Comparison of ENCODE assay signal across 1 cellular context in the genomic region with DNA sequence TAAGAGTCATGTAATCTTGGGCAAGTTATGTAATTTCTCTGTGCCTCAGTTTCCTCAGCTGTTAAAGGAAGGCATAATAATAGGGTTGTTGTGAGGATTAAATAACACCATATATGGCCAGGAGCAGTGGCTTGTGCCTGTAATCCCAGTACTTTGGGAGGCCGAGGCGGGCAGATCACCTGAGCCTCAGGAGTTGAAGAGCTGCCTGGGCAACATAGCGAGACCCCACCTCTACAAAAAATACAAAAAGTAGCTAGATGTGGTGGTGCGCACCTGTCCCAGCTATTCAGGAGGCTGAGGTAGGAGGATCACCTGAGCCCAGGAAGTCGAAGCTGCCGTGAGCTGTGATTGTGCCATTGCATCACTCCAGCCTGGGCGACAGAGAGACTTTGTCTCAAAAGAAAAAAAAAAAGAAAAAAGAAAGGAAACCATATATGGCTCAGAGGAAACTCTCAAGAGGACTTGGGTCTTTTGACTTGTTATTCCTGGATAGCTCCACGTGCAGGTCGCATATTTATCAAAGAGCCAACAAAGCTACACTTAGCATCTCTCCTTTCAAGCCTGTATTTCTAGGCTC.
A peak's percentile ranks its signal among the peaks of the same experiment; 100 is the strongest.
TF ChIP-seq lines count a peak whose summit lies in the region.

No MANE protein-coding gene starts in this region.

TF ChIP-seq in IMR-90, 13 proteins besides CTCF, POLR2A, EP300 and RAD21:
- peak; percentile 38; the same call in 1 of the 2 replicates for TF ChIP-seq CEBPB (IDR thresholded peaks at IDR 0.05; ENCODE audit: low read depth, low read length)
- TF ChIP-seq MXI1 (IDR thresholded peaks at IDR 0.05; ENCODE audit: borderline replicate concordance, low read depth, low read length): no peak
- no peak for TF ChIP-seq MAZ (IDR thresholded peaks at IDR 0.05; ENCODE audit: borderline replicate concordance, low read depth, low read length)
- no peak for TF ChIP-seq MAFK (IDR thresholded peaks at IDR 0.05; ENCODE audit: low read depth, low read length)
